In the genomic region with DNA sequence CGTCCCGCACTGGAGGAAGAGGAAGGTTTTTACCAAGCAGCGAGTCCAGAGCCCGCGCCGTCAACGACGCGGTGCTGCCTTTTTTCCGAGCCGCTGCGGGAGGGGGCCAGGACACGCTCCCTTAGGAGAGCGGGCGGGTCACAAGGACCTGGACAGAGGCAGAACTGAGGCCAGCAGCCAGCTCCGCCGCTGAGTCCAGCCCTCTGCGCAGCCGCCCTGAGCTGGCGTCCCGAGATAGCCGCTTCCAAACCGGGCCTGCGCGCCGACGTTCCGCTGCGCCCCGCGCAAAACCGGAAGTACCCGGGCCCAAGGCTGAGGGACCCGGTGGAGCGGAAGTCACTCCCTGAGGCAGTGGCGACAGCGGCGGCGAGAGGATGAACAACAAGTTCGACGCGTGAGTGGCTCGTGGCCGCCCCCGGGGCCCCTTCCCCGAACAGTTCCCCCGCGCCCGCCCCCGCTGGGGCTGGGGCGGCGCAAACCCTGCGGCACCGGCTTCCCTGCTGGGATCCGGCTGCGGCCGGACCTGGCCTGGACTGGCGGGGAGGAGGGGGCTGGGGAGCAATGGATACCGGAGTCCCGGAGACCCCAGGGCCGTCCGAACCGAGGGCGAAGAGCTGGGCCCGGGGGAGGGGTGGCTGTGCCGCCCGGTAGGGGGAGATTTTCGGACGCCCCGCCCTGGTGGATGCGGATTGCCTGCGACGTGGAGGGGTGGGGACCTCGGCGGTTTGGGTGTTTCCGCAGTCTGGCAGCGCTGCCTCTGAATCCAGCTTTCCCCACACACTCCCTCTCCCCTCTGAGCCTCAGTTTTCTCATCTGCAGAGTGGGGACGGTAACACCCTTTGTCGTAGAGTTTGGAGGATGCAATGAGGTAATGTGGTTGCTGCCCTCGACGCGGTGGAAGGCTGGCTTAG, we compare ENCODE assay signal across 1 cellular context.
A peak's percentile ranks its signal among the peaks of the same experiment; 100 is the strongest.
TF ChIP-seq lines count a peak whose summit lies in the region.

A gene with protein sequence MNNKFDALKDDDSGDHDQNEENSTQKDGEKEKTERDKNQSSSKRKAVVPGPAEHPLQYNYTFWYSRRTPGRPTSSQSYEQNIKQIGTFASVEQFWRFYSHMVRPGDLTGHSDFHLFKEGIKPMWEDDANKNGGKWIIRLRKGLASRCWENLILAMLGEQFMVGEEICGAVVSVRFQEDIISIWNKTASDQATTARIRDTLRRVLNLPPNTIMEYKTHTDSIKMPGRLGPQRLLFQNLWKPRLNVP (plus strand): TSS at position 339 of the 911 bp plus-strand sequence. CDS start 36 bp downstream, at position 375.
A gene (minus strand): TSS at position 207 of the 911 bp plus-strand sequence. CDS start 675 bp downstream, outside the sequence.

TF ChIP-seq in WTC11, 78 proteins besides CTCF, POLR2A, EP300 and RAD21 (continued from another document):
- TF ChIP-seq, protein P1, sequence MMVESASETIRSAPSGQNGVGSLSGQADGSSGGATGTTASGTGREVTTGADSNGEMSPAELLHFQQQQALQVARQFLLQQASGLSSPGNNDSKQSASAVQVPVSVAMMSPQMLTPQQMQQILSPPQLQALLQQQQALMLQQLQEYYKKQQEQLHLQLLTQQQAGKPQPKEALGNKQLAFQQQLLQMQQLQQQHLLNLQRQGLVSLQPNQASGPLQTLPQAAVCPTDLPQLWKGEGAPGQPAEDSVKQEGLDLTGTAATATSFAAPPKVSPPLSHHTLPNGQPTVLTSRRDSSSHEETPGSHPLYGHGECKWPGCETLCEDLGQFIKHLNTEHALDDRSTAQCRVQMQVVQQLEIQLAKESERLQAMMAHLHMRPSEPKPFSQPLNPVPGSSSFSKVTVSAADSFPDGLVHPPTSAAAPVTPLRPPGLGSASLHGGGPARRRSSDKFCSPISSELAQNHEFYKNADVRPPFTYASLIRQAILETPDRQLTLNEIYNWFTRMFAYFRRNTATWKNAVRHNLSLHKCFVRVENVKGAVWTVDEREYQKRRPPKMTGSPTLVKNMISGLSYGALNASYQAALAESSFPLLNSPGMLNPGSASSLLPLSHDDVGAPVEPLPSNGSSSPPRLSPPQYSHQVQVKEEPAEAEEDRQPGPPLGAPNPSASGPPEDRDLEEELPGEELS (CRISPR knock-in tag; IDR thresholded peaks at IDR 0.05) = peak; percentile 93
- TF ChIP-seq ATF1 (CRISPR knock-in tag; IDR thresholded peaks at IDR 0.05) = peak; percentile 46; the same call in 1 of the 2 replicates
- TF ChIP-seq SMAD4 (CRISPR knock-in tag; IDR thresholded peaks at IDR 0.05) = no peak; the same call in 1 of the 2 replicates
- TF ChIP-seq, protein P2, sequence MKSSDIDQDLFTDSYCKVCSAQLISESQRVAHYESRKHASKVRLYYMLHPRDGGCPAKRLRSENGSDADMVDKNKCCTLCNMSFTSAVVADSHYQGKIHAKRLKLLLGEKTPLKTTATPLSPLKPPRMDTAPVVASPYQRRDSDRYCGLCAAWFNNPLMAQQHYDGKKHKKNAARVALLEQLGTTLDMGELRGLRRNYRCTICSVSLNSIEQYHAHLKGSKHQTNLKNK (CRISPR knock-in tag; IDR thresholded peaks at IDR 0.05) = no peak
- peak; percentile 91 for TF ChIP-seq CREM (CRISPR knock-in tag; IDR thresholded peaks at IDR 0.05)
- TF ChIP-seq SP1 (CRISPR knock-in tag; conservative IDR thresholded peaks at IDR 0.05) = peak; percentile 86
- peak; percentile 97 for TF ChIP-seq GTF2I (CRISPR knock-in tag; conservative IDR thresholded peaks at IDR 0.05)
- TF ChIP-seq, protein P3, sequence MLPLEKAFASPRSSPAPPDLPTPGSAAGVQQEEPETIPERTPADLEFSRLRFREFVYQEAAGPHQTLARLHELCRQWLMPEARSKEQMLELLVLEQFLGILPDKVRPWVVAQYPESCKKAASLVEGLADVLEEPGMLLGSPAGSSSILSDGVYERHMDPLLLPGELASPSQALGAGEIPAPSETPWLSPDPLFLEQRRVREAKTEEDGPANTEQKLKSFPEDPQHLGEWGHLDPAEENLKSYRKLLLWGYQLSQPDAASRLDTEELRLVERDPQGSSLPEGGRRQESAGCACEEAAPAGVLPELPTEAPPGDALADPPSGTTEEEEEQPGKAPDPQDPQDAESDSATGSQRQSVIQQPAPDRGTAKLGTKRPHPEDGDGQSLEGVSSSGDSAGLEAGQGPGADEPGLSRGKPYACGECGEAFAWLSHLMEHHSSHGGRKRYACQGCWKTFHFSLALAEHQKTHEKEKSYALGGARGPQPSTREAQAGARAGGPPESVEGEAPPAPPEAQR (CRISPR knock-in tag; IDR thresholded peaks at IDR 0.05) = no peak
- no peak for TF ChIP-seq ZNF416 (CRISPR knock-in tag; IDR thresholded peaks at IDR 0.05)
- no peak for TF ChIP-seq SOX15 (CRISPR knock-in tag; IDR thresholded peaks at IDR 0.05)
- TF ChIP-seq, protein P4, sequence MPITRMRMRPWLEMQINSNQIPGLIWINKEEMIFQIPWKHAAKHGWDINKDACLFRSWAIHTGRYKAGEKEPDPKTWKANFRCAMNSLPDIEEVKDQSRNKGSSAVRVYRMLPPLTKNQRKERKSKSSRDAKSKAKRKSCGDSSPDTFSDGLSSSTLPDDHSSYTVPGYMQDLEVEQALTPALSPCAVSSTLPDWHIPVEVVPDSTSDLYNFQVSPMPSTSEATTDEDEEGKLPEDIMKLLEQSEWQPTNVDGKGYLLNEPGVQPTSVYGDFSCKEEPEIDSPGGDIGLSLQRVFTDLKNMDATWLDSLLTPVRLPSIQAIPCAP (CRISPR knock-in tag; IDR thresholded peaks at IDR 0.05) = peak; percentile 65; the same call in 1 of the 2 replicates
